ENCODE assay signal across 10 cellular contexts in genomic region chr2:230759481-230760191, GRCh38. TPM values are rescaled to one million over a fixed set of nuclear protein-coding genes. Genes with fewer than 3 reads are reported as not detected.
DNase-seq lines count a peak whose midpoint lies in the region; ATAC-seq and TF ChIP-seq lines count a peak whose summit lies in the region.
"Had no signal": no experiment of that assay in that cellular context is flagged by ENCODE, and none has a peak within 500 bp of the region (broad histone marks: within the 10 kb centered on the region; RNA-seq: fewer than 3 reads in every experiment).

No MANE protein-coding gene starts in this region.

- H3K27ac ChIP-seq in mesenchymal stem cell (ENCODE audit: low read length, poor library complexity, severe bottlenecking), result no peak overlapping the region
- peak overlapping the region; percentile 45 for H3K27ac ChIP-seq in urinary bladder (ENCODE audit: low read depth)
- peak overlapping the region in 2 of 4 donors; percentile 5 to 67 for H3K27ac ChIP-seq in tibial nerve

- H2BK15ac ChIP-seq in mesenchymal stem cell (ENCODE audit: low read depth, poor library complexity, severe bottlenecking), result peak overlapping the region; percentile 49

- ATAC-seq in HG03095 (IDR thresholded peaks at IDR 0.05; ENCODE audit: unreplicated experiment), result no peak

- peaks cover 10 to 50% of the 10 kb centered on the region in 2 experiments for H3K36me3 ChIP-seq in mesenchymal stem cell (ENCODE audit: control insufficient read depth in 1 of 2, insufficient read depth in 2 of 2, low read depth in 1 of 2, low read length in 2 of 2)
- no peaks in the 10 kb centered on the region for H3K36me3 ChIP-seq in urinary bladder (ENCODE audit: insufficient read depth)
- peaks cover 0 to 42% (median 0%) of the 10 kb centered on the region in 3 donors for H3K36me3 ChIP-seq in tibial nerve

- peak overlapping the region; percentile 65 to 75 for H2BK12ac ChIP-seq in mesenchymal stem cell (ENCODE audit: low read length in 2 of 2)

- peak overlapping the region in 1 of 2 experiments; percentile 42 for H3K4ac ChIP-seq in mesenchymal stem cell (ENCODE audit: low read depth in 1 of 2, low read length in 2 of 2)

- H3K9me3 ChIP-seq in mesenchymal stem cell (ENCODE audit: control insufficient read depth, low read length), result no peaks in the 10 kb centered on the region
- no peaks in the 10 kb centered on the region for H3K9me3 ChIP-seq in tibial nerve

- no peaks in the 10 kb centered on the region for H3K27me3 Mint-ChIP-seq in activated naive CD4-positive, alpha-beta T cell treated with anti-CD3 and anti-CD28 coated beads, Interleukin-2, amount 50 U/mL, for 24 hours
- no peaks in the 10 kb centered on the region for H3K27me3 Mint-ChIP-seq in activated T-helper 1 cell treated with anti-CD3 and anti-CD28 coated beads, Interleukin-12 subunit alpha, Interleukin-12 subunit beta, Interleukin-2, Interleukin-4 antibody, amounts not matched to agents 30 ng/mL and 10 ng/mL and 1 ng/mL, durations not matched to agents 14 hours and 24 hours and 36 hours (ENCODE audit: insufficient read depth)
- H3K27me3 Mint-ChIP-seq: central memory CD8-positive, alpha-beta T cell had no signal

- intact Hi-C loops in activated T-helper 1 cell treated with anti-CD3 and anti-CD28 coated beads, Interleukin-12 subunit alpha, Interleukin-12 subunit beta, Interleukin-2, Interleukin-4 antibody, amounts not matched to agents 30 ng/mL and 10 ng/mL and 1 ng/mL, durations not matched to agents 14 hours and 24 hours and 36 hours (cut with micrococcal nuclease), result loop anchor here (1.0 kb wide), 2 partner anchors 8 to 11 kb away; no protein-coding TSS in a partner anchor

- H3K4me1 ChIP-seq in mesenchymal stem cell (ENCODE audit: control insufficient read depth, insufficient read depth, low read depth, low read length) (peaks cover 19% of the 10 kb centered on the region), urinary bladder (ENCODE audit: insufficient read depth) (peaks cover 7% of the 10 kb centered on the region), tibial nerve (peaks cover 0 to 30% (median 13%) of the 10 kb centered on the region in 4 donors)

- H3K4me1 Mint-ChIP-seq in activated naive CD4-positive, alpha-beta T cell treated with anti-CD3 and anti-CD28 coated beads, Interleukin-2, amount 50 U/mL, for 24 hours, result peaks cover 63% of the 10 kb centered on the region
- peaks cover 72% of the 10 kb centered on the region for H3K4me1 Mint-ChIP-seq in activated T-helper 1 cell treated with anti-CD3 and anti-CD28 coated beads, Interleukin-12 subunit alpha, Interleukin-12 subunit beta, Interleukin-2, Interleukin-4 antibody, amounts not matched to agents 30 ng/mL and 10 ng/mL and 1 ng/mL, durations not matched to agents 14 hours and 24 hours and 36 hours (ENCODE audit: low read depth)

- no peak for TF ChIP-seq POLR2A in tibial nerve (IDR thresholded peaks at IDR 0.05)

- no peaks in the 10 kb centered on the region for H3K9me3 Mint-ChIP-seq in activated naive CD4-positive, alpha-beta T cell treated with anti-CD3 and anti-CD28 coated beads, Interleukin-2, amount 50 U/mL, for 24 hours
- H3K9me3 Mint-ChIP-seq in activated T-helper 1 cell treated with anti-CD3 and anti-CD28 coated beads, Interleukin-12 subunit alpha, Interleukin-12 subunit beta, Interleukin-2, Interleukin-4 antibody, amounts not matched to agents 30 ng/mL and 10 ng/mL and 1 ng/mL, durations not matched to agents 14 hours and 24 hours and 36 hours, result no peaks in the 10 kb centered on the region
- H3K9me3 Mint-ChIP-seq: central memory CD8-positive, alpha-beta T cell had no signal

- no peak overlapping the region for H4K91ac ChIP-seq in mesenchymal stem cell (ENCODE audit: low read length)

- H3K9ac ChIP-seq in mesenchymal stem cell (ENCODE audit: low read length), result peak overlapping the region; percentile 58

- peaks cover 22% of the 10 kb centered on the region for H3K36me3 Mint-ChIP-seq in activated naive CD4-positive, alpha-beta T cell treated with anti-CD3 and anti-CD28 coated beads, Interleukin-2, amount 50 U/mL, for 24 hours
- peaks cover 47% of the 10 kb centered on the region for H3K36me3 Mint-ChIP-seq in activated T-helper 1 cell treated with anti-CD3 and anti-CD28 coated beads, Interleukin-12 subunit alpha, Interleukin-12 subunit beta, Interleukin-2, Interleukin-4 antibody, amounts not matched to agents 30 ng/mL and 10 ng/mL and 1 ng/mL, durations not matched to agents 14 hours and 24 hours and 36 hours (ENCODE audit: low read depth)

- TF ChIP-seq CTCF in tibial nerve (IDR thresholded peaks at IDR 0.05), result no peak

- peak overlapping the region; percentile 91 for H3K27ac Mint-ChIP-seq in activated naive CD4-positive, alpha-beta T cell treated with anti-CD3 and anti-CD28 coated beads, Interleukin-2, amount 50 U/mL, for 24 hours
- H3K27ac Mint-ChIP-seq in activated T-helper 1 cell treated with anti-CD3 and anti-CD28 coated beads, Interleukin-12 subunit alpha, Interleukin-12 subunit beta, Interleukin-2, Interleukin-4 antibody, amounts not matched to agents 30 ng/mL and 10 ng/mL and 1 ng/mL, durations not matched to agents 14 hours and 24 hours and 36 hours, result peak overlapping the region; percentile 80

- H3K4me3 ChIP-seq in mesenchymal stem cell (ENCODE audit: insufficient read depth in 1 of 2, low read depth in 1 of 2, low read length in 2 of 2) (peak overlapping the region in 1 of 2 experiments; percentile 20), urinary bladder (ENCODE audit: low read depth, low read length) (no peak overlapping the region), tibial nerve (no peak overlapping the region)
- H3K4me3 ChIP-seq: skin epidermis had no signal

- H2BK5ac ChIP-seq in mesenchymal stem cell (ENCODE audit: low read depth, low read length, poor library complexity, severe bottlenecking), result no peak overlapping the region

- H4K8ac ChIP-seq in mesenchymal stem cell (ENCODE audit: low read length), result no peak overlapping the region

- no peak overlapping the region for H2AFZ ChIP-seq in mesenchymal stem cell (ENCODE audit: low read depth, low read length)

- no peak for TF ChIP-seq EP300 in tibial nerve (IDR thresholded peaks at IDR 0.05)

- no peak overlapping the region for H3K4me3 Mint-ChIP-seq in activated naive CD4-positive, alpha-beta T cell treated with anti-CD3 and anti-CD28 coated beads, Interleukin-2, amount 50 U/mL, for 24 hours
- no peak overlapping the region for H3K4me3 Mint-ChIP-seq in activated T-helper 1 cell treated with anti-CD3 and anti-CD28 coated beads, Interleukin-12 subunit alpha, Interleukin-12 subunit beta, Interleukin-2, Interleukin-4 antibody, amounts not matched to agents 30 ng/mL and 10 ng/mL and 1 ng/mL, durations not matched to agents 14 hours and 24 hours and 36 hours
- H3K4me3 Mint-ChIP-seq: central memory CD8-positive, alpha-beta T cell had no signal

- no peak overlapping the region for H3K14ac ChIP-seq in mesenchymal stem cell (ENCODE audit: low read length in 2 of 2)

- H3K4me2 ChIP-seq in mesenchymal stem cell (ENCODE audit: low read length, poor library complexity, severe bottlenecking), result no peak overlapping the region

- H3K18ac ChIP-seq in mesenchymal stem cell (ENCODE audit: low read depth in 1 of 2, low read length in 2 of 2), result peak overlapping the region; percentile 16 to 67

- peak overlapping the region; percentile 45 for H2AK5ac ChIP-seq in mesenchymal stem cell (ENCODE audit: low read length, severe bottlenecking)

- WGBS in mesenchymal stem cell, result 93% methylated on average over 9 of the region's 11 CpGs
- WGBS in urinary bladder, result 72% methylated on average over 11 of the region's 11 CpGs
- 85 to 89% methylated on average over 11 of the region's 11 CpGs for WGBS in tibial nerve, 2 donors

- H2BK120ac ChIP-seq in mesenchymal stem cell (ENCODE audit: low read depth, low read length), result no peak overlapping the region

- no peak overlapping the region for H3K23ac ChIP-seq in mesenchymal stem cell (ENCODE audit: low read length in 2 of 2)

- H3K27me3 ChIP-seq in mesenchymal stem cell (ENCODE audit: control insufficient read depth in 1 of 2, insufficient read depth in 1 of 2, low read length in 2 of 2), result no peaks in the 10 kb centered on the region
- H3K27me3 ChIP-seq in tibial nerve, result no peaks in the 10 kb centered on the region

- peaks cover 16% of the 10 kb centered on the region for H3K79me1 ChIP-seq in mesenchymal stem cell (replicated peaks; ENCODE audit: low read length, poor library complexity, severe bottlenecking)

- DNase-seq in activated naive CD4-positive, alpha-beta T cell (lab: John Stamatoyannopoulos, UW), result no peak
- no peak for DNase-seq in activated T-helper 1 cell treated with anti-CD3 and anti-CD28 coated beads, Interleukin-12 subunit alpha, Interleukin-12 subunit beta, Interleukin-2, Interleukin-4 antibody, amounts not matched to agents 30 ng/mL and 10 ng/mL and 1 ng/mL, durations not matched to agents 14 hours and 24 hours and 36 hours (ENCODE audit: low spot score)
- DNase-seq in mesenchymal stem cell (no peak), OCI-M2 (lab: John Stamatoyannopoulos, UW; ENCODE audit: unreplicated experiment) (no peak), tibial nerve (ENCODE audit: low spot score in 2 of 2) (no peak)

RNA-seq across cellular contexts. Expression of gene CAB39, which starts 47.0 kb away (rescaled TPM):
- 168 and 170 TPM in 2 replicates for total RNA-seq in activated T-helper 1 cell treated with anti-CD3 and anti-CD28 coated beads, Interleukin-12 subunit alpha, Interleukin-12 subunit beta, Interleukin-2, Interleukin-4 antibody, amounts not matched to agents 30 ng/mL and 10 ng/mL and 1 ng/mL, durations not matched to agents 14 hours and 24 hours and 36 hours
- polyA plus RNA-seq in mesenchymal stem cell (2013, experiment 1 of 2), result 33.1 TPM
- 34.4 TPM for polyA plus RNA-seq in mesenchymal stem cell (2013, experiment 2 of 2)
- 90.5 TPM for total RNA-seq in urinary bladder
- polyA plus RNA-seq in urinary bladder, result 42.9 TPM
- total RNA-seq in tibial nerve, result 10 to 100 TPM; 60.0 to 82.2 (median 69.7) TPM
